ENCODE assay signal across 13 cellular contexts in the genomic region with DNA sequence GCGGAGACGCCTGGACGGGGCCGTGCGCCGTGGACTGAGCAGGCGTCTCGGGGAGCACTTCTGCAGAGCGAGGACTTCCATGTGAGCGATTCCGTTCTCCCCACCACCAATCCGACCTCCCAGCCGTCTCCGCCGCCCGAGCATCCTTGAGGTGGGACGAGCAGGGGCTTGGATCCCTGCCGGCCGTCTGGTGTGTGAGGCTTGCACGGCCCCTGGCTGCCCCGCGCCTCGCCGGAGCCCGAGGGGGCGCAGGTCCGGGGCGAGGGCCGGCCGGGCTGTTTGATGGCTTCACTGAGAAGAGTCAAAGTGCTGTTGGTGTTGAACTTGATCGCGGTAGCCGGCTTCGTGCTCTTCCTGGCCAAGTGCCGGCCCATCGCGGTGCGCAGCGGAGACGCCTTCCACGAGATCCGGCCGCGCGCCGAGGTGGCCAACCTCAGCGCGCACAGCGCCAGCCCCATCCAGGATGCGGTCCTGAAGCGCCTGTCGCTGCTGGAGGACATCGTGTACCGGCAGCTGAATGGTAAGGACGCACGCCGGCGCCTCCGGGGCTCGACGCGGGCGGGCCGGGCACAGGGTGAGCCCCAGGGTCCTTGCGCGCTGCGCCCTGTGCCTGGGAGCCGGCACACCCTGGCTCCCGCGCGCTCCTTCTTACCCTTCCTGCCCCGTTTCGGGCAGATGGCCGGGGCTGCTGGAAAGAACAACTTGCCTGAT. TPM values are rescaled to one million over a fixed set of nuclear protein-coding genes. Genes with fewer than 3 reads are reported as not detected.
A peak's percentile ranks its signal among the peaks of the same experiment; 100 is the strongest.
DNase-seq lines count a peak whose midpoint lies in the region; ATAC-seq and TF ChIP-seq lines count a peak whose summit lies in the region.
"Had no signal": no experiment of that assay in that cellular context is flagged by ENCODE, and none has a peak within 500 bp of the region (broad histone marks: within the 10 kb centered on the region; RNA-seq: fewer than 3 reads in every experiment).

No MANE protein-coding gene starts in this region.

- no peak for ATAC-seq in activated T-cell treated with anti-CD3 and anti-CD28 coated beads, Interleukin-2, amount 50 U/mL, for 72 hours (replicated peaks in 1 of 2)
- no peak for ATAC-seq in upper lobe of right lung
- ATAC-seq: Panc1 had no signal

- H3K36me3 Mint-ChIP-seq in activated T-cell treated with anti-CD3 and anti-CD28 coated beads, Interleukin-2, amount 50 U/mL, for 72 hours (ENCODE audit: insufficient read depth in 2 of 2), result peaks cover 0 to 2% of the 10 kb centered on the region in 2 donors
- H3K36me3 Mint-ChIP-seq in nephron progenitor cell (ENCODE audit: low read depth), result no peaks in the 10 kb centered on the region
- H3K36me3 Mint-ChIP-seq: activated naive CD4-positive, alpha-beta T cell treated with anti-CD3 and anti-CD28 coated beads, Interleukin-2, amount 50 U/mL, for 24 hours had no signal

- no peaks in the 10 kb centered on the region for H3K9me3 Mint-ChIP-seq in activated T-cell treated with anti-CD3 and anti-CD28 coated beads, Interleukin-2, amount 50 U/mL, for 72 hours
- no peaks in the 10 kb centered on the region for H3K9me3 Mint-ChIP-seq in nephron progenitor cell
- H3K9me3 Mint-ChIP-seq: activated B cell treated with CpG ODN at 0.5 μM for 24 hours; activated naive CD4-positive, alpha-beta T cell treated with anti-CD3 and anti-CD28 coated beads, Interleukin-2, amount 50 U/mL, for 24 hours had no signal

- H3K9me3 ChIP-seq in esophagus squamous epithelium (no peaks in the 10 kb centered on the region), upper lobe of right lung (no peaks in the 10 kb centered on the region), BE2C (no peaks in the 10 kb centered on the region)

- 0% methylated on average over 6 of the region's 74 CpGs; no CpG with 5 or more reads in 1 of the 2 donors for WGBS in esophagus squamous epithelium, 2 donors

- no peak overlapping the region for H3K27ac Mint-ChIP-seq in activated T-cell treated with anti-CD3 and anti-CD28 coated beads, Interleukin-2, amount 50 U/mL, for 72 hours
- no peak overlapping the region for H3K27ac Mint-ChIP-seq in nephron progenitor cell
- H3K27ac Mint-ChIP-seq: activated B cell treated with CpG ODN at 0.5 μM for 24 hours; activated naive CD4-positive, alpha-beta T cell treated with anti-CD3 and anti-CD28 coated beads, Interleukin-2, amount 50 U/mL, for 24 hours had no signal

- H3K36me3 ChIP-seq in esophagus squamous epithelium (no peaks in the 10 kb centered on the region), upper lobe of right lung (no peaks in the 10 kb centered on the region), BE2C (no peaks in the 10 kb centered on the region)

- H3K4me3 ChIP-seq in esophagus squamous epithelium (peak overlapping the region; percentile 35 to 71 (median 51)), upper lobe of right lung (peak overlapping the region; percentile 48), BE2C (ENCODE audit: low read depth, low read length) (no peak overlapping the region)

- peaks cover 0 to 38% (median 7%) of the 10 kb centered on the region in 3 donors for H3K4me1 ChIP-seq in esophagus squamous epithelium
- peaks cover 5% of the 10 kb centered on the region for H3K4me1 ChIP-seq in upper lobe of right lung
- H3K4me1 ChIP-seq in BE2C, result no peaks in the 10 kb centered on the region

- TF ChIP-seq POLR2A in esophagus squamous epithelium (IDR thresholded peaks at IDR 0.05), result no peak

- peaks cover 33% of the 10 kb centered on the region for H3K27me3 Mint-ChIP-seq in activated T-cell treated with anti-CD3 and anti-CD28 coated beads, Interleukin-2, amount 50 U/mL, for 72 hours (ENCODE audit: low read depth)
- H3K27me3 Mint-ChIP-seq in nephron progenitor cell (ENCODE audit: low read depth, poor library complexity), result peaks cover 86% of the 10 kb centered on the region

- DNase-seq in activated T-cell treated with anti-CD3 and anti-CD28 coated beads, Interleukin-2, amount 50 U/mL, for 48 hours, result peak; percentile 15 to 17
- DNase-seq in activated T-cell treated with anti-CD3 and anti-CD28 coated beads, Interleukin-2, amount 50 U/mL, for 72 hours, result no peak
- DNase-seq in esophagus squamous epithelium (lab: John Stamatoyannopoulos, UW), result no peak
- peak; percentile 51 for DNase-seq in nephron progenitor cell
- no peak for DNase-seq in upper lobe of right lung
- DNase-seq in NOMO-1 (lab: John Stamatoyannopoulos, UW; ENCODE audit: unreplicated experiment in 2 of 2), result no peak
- no peak for DNase-seq in NCI-H526 (lab: John Stamatoyannopoulos, UW)
- no peak for DNase-seq in BE2C
- DNase-seq: ACHN, activated B cell treated with CpG ODN at 0.5 μM for 24 hours, NCI-H1436 had no signal

- H3K27ac ChIP-seq in esophagus squamous epithelium, result peak overlapping the region; percentile 61 to 87 (median 79)
- no peak overlapping the region for H3K27ac ChIP-seq in upper lobe of right lung

- H3K27me3 ChIP-seq in esophagus squamous epithelium, result peaks cover 0 to 54% (median 2%) of the 10 kb centered on the region in 4 donors
- H3K27me3 ChIP-seq in upper lobe of right lung, result peaks cover 19% of the 10 kb centered on the region
- H3K27me3 ChIP-seq in BE2C, result peaks cover 31% of the 10 kb centered on the region

- intact Hi-C loops in esophagus squamous epithelium (cut with DNase I) (no loop called here), upper lobe of right lung (cut with DNase I) (no loop called here)

- no peak overlapping the region for H3K4me3 Mint-ChIP-seq in activated T-cell treated with anti-CD3 and anti-CD28 coated beads, Interleukin-2, amount 50 U/mL, for 72 hours
- peak overlapping the region; percentile 79 for H3K4me3 Mint-ChIP-seq in nephron progenitor cell
- H3K4me3 Mint-ChIP-seq: activated B cell treated with CpG ODN at 0.5 μM for 24 hours; activated naive CD4-positive, alpha-beta T cell treated with anti-CD3 and anti-CD28 coated beads, Interleukin-2, amount 50 U/mL, for 24 hours had no signal

- no peaks in the 10 kb centered on the region for H3K4me1 Mint-ChIP-seq in activated T-cell treated with anti-CD3 and anti-CD28 coated beads, Interleukin-2, amount 50 U/mL, for 72 hours (ENCODE audit: low read depth)
- peaks cover 22% of the 10 kb centered on the region for H3K4me1 Mint-ChIP-seq in nephron progenitor cell
- H3K4me1 Mint-ChIP-seq: activated B cell treated with CpG ODN at 0.5 μM for 24 hours; activated naive CD4-positive, alpha-beta T cell treated with anti-CD3 and anti-CD28 coated beads, Interleukin-2, amount 50 U/mL, for 24 hours had no signal

- no peak for TF ChIP-seq CTCF in esophagus squamous epithelium (IDR thresholded peaks at IDR 0.05)
- no peak for TF ChIP-seq CTCF in nephron progenitor cell (IDR thresholded peaks at IDR 0.05)
- no peak for TF ChIP-seq CTCF in upper lobe of right lung (IDR thresholded peaks at IDR 0.05)
- TF ChIP-seq CTCF in BE2C (IDR thresholded peaks at IDR 0.05; ENCODE audit: low read depth, low read length), result no peak

RNA-seq across cellular contexts. Expression of a gene that starts 0.7 kb away (rescaled TPM):
- not detected for total RNA-seq in activated T-cell treated with anti-CD3 and anti-CD28 coated beads, Interleukin-2, amount 50 U/mL, for 72 hours
- 10 to 100 TPM in 1 of 4 donors, 1 to 10 TPM in 3; 1.6 to 22.1 (median 2.5) TPM for total RNA-seq in esophagus squamous epithelium
- 7.1 TPM for total RNA-seq in upper lobe of right lung
- not detected for polyA plus RNA-seq in BE2C (2012; ENCODE audit: insufficient read depth, insufficient read length, low read depth)
- total RNA-seq: activated B cell treated with CpG ODN at 0.5 μM for 24 hours had no signal

Comparison
In these comparisons a context has a peak if more than half of its experiments do, and no peak if none do; other contexts are left out.
1. DNase-seq: peak in activated T-cell treated with anti-CD3 and anti-CD28 coated beads, Interleukin-2, amount 50 U/mL, for 48 hours (2 of 2) and nephron progenitor cell (single experiment); none in activated T-cell treated with anti-CD3 and anti-CD28 coated beads, Interleukin-2, amount 50 U/mL, for 72 hours (0 of 2), esophagus squamous epithelium (single experiment), upper lobe of right lung (single experiment), NOMO-1 (0 of 2), NCI-H526 (0 of 2) and BE2C (single experiment).